Comparison of ENCODE assay signal across 1 cellular context in the genomic region with DNA sequence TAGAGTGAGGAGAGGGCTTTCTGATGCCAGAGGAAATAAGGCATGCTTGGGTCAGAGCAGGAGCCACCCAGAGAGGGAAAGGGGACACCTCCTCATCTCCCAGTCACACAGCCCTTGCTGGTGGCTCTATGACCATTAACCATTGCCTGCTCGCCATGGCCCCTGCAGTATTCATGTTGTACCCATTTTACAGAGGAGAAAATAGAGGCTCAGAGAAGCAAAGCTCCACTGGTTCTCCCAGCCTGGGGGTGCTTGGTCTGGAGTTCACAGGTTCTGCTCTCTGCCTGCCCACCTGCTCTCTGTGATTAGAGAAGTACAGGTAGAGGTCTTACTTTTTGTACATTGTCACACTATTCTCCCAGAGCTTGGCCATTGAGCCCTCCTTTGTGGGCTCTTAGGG.
TF ChIP-seq lines count a peak whose summit lies in the region.

No MANE protein-coding gene starts in this region.

TF ChIP-seq in K562, 482 proteins besides CTCF, POLR2A, EP300 and RAD21:
- TF ChIP-seq ADNP (tag; IDR thresholded peaks at IDR 0.05) (peak; percentile 55; the same call in 1 of the 2 replicates), DIDO1 (tag; IDR thresholded peaks at IDR 0.05; ENCODE audit: low read depth) (no peak), HDAC2 (IDR thresholded peaks at IDR 0.05) (no peak), BCOR (IDR thresholded peaks at IDR 0.05) (peak; percentile 54; the same call in 1 of the 2 replicates), NR1H2 (CRISPR knock-in tag; IDR thresholded peaks at IDR 0.05) (no peak), KDM1A (IDR thresholded peaks at IDR 0.05) (0 out of 4 replicates have a peak, but pooled peaks of 1 of the 2 experiments have one; percentile 35), RBM25 (IDR thresholded peaks at IDR 0.05; ENCODE audit: low read depth, low read length, severe bottlenecking) (peak; percentile 81)
- TF ChIP-seq, protein P1, sequence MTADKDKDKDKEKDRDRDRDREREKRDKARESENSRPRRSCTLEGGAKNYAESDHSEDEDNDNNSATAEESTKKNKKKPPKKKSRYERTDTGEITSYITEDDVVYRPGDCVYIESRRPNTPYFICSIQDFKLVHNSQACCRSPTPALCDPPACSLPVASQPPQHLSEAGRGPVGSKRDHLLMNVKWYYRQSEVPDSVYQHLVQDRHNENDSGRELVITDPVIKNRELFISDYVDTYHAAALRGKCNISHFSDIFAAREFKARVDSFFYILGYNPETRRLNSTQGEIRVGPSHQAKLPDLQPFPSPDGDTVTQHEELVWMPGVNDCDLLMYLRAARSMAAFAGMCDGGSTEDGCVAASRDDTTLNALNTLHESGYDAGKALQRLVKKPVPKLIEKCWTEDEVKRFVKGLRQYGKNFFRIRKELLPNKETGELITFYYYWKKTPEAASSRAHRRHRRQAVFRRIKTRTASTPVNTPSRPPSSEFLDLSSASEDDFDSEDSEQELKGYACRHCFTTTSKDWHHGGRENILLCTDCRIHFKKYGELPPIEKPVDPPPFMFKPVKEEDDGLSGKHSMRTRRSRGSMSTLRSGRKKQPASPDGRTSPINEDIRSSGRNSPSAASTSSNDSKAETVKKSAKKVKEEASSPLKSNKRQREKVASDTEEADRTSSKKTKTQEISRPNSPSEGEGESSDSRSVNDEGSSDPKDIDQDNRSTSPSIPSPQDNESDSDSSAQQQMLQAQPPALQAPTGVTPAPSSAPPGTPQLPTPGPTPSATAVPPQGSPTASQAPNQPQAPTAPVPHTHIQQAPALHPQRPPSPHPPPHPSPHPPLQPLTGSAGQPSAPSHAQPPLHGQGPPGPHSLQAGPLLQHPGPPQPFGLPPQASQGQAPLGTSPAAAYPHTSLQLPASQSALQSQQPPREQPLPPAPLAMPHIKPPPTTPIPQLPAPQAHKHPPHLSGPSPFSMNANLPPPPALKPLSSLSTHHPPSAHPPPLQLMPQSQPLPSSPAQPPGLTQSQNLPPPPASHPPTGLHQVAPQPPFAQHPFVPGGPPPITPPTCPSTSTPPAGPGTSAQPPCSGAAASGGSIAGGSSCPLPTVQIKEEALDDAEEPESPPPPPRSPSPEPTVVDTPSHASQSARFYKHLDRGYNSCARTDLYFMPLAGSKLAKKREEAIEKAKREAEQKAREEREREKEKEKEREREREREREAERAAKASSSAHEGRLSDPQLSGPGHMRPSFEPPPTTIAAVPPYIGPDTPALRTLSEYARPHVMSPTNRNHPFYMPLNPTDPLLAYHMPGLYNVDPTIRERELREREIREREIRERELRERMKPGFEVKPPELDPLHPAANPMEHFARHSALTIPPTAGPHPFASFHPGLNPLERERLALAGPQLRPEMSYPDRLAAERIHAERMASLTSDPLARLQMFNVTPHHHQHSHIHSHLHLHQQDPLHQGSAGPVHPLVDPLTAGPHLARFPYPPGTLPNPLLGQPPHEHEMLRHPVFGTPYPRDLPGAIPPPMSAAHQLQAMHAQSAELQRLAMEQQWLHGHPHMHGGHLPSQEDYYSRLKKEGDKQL (CRISPR knock-in tag; IDR thresholded peaks at IDR 0.05; ENCODE audit: borderline replicate concordance) = no peak
